Comparison of ENCODE assay signal across 1 cellular context in genomic region chr13:43307921-43308433, GRCh38.
TF ChIP-seq lines count a peak whose summit lies in the region.

No MANE protein-coding gene starts in this region.

TF ChIP-seq in HEK293, 187 proteins besides CTCF, POLR2A, EP300 and RAD21 (continued from another document and continues in another):
- TF ChIP-seq ZNF518A (tag by site-specific recombination; conservative IDR thresholded peaks at IDR 0.05; ENCODE audit: low read depth) (no peak), ZNF138 (tag by site-specific recombination; IDR thresholded peaks at IDR 0.05; ENCODE audit: borderline replicate concordance) (no peak), TCF7L2 (IDR thresholded peaks at IDR 0.05; ENCODE audit: borderline replicate concordance, low read depth, low read length) (no peak), ZNF830 (tag by site-specific recombination; IDR thresholded peaks at IDR 0.05; ENCODE audit: low read depth) (no peak), PRDM2 (tag by site-specific recombination; IDR thresholded peaks at IDR 0.05; ENCODE audit: borderline replicate concordance) (no peak), KLF8 (tag by site-specific recombination; IDR thresholded peaks at IDR 0.05) (no peak), MEIS1 (CRISPR knock-in tag; IDR thresholded peaks at IDR 0.05; ENCODE audit: borderline replicate concordance) (no peak), PRDM4 (tag by site-specific recombination; IDR thresholded peaks at IDR 0.05) (0 out of 2 replicates have a peak, but pooled peaks have one; percentile 21), ZBTB11 (tag by site-specific recombination; conservative IDR thresholded peaks at IDR 0.05; ENCODE audit: low read depth) (no peak), SCRT1 (tag by site-specific recombination; IDR thresholded peaks at IDR 0.05; ENCODE audit: borderline replicate concordance) (no peak), ZNF664 (tag by site-specific recombination; IDR thresholded peaks at IDR 0.05) (no peak), ZNF660 (tag by site-specific recombination; IDR thresholded peaks at IDR 0.05) (peak; percentile 88), ZBTB8A (tag by site-specific recombination; IDR thresholded peaks at IDR 0.05) (peak; percentile 53), ZNF366 (tag by site-specific recombination; conservative IDR thresholded peaks at IDR 0.05) (no peak), ZNF292 (tag by site-specific recombination; IDR thresholded peaks at IDR 0.05; ENCODE audit: borderline replicate concordance, low read depth) (no peak), ZNF629 (tag by site-specific recombination; IDR thresholded peaks at IDR 0.05) (peak; percentile 53), SP2 (tag by site-specific recombination; IDR thresholded peaks at IDR 0.05) (no peak), PRDM6 (tag by site-specific recombination; IDR thresholded peaks at IDR 0.05) (no peak), ZNF677 (tag by site-specific recombination; IDR thresholded peaks at IDR 0.05) (no peak), RBAK (tag by site-specific recombination; IDR thresholded peaks at IDR 0.05) (no peak), SP7 (tag by site-specific recombination; IDR thresholded peaks at IDR 0.05) (peak; percentile 46; the same call in 1 of the 2 replicates), ZNF10 (tag by site-specific recombination; IDR thresholded peaks at IDR 0.05) (no peak), ZNF600 (tag by site-specific recombination; IDR thresholded peaks at IDR 0.05) (no peak), ZBTB17 (tag by site-specific recombination; IDR thresholded peaks at IDR 0.05) (peak; percentile 68), BCL6B (tag by site-specific recombination; IDR thresholded peaks at IDR 0.05) (no peak), TSHZ1 (tag by site-specific recombination; IDR thresholded peaks at IDR 0.05; ENCODE audit: borderline replicate concordance) (no peak)
